ENCODE assay signal across 9 cellular contexts in the genomic region with DNA sequence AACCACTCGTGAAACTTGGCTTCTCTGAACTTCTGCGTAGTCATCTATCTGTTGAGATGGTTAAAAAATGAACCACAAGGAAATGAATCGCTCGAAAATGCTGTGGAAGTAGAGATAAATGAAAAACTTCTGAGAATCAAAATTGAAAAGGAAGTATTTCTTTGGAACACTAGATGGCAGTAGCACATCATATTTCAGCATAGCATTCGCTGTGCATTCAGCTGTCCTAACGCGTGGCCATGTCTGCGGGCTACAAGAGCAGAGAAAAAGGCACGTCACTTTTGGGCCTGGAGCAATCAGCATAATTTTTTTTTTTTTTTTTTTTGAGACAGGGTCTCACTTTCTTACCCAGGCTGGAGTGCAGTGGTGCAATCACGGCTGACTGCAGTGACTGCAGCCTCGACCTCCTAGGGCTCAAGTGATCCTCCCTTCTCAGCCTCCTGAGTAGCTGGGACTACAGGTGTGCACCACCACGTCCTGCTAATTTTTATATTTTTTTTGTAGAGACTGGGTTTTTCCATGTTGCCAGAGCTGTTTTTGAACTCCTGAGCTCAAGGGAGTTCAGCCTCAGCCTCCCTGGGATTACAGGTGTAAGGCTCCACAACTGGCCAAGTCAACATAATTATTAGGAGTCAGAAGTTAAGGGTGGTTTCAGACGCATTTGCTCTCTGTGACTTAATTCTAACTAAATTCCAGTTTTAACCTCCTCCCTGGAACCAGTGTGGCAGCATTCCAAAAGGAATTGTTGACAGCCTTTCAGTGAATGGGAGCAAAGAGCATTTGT. TPM values are rescaled to one million over a fixed set of nuclear protein-coding genes. Genes with fewer than 3 reads are reported as not detected.
DNase-seq lines count a peak whose midpoint lies in the region; ATAC-seq, FAIRE-seq and TF ChIP-seq lines count a peak whose summit lies in the region.
"Had no signal": no experiment of that assay in that cellular context is flagged by ENCODE, and none has a peak within 500 bp of the region (broad histone marks: within the 10 kb centered on the region; RNA-seq: fewer than 3 reads in every experiment).

No MANE protein-coding gene starts in this region.

- H4K20me1 ChIP-seq in Karpas-422 (ENCODE audit: insufficient read depth, low read depth, low read length) (no peaks in the 10 kb centered on the region), PC-3 (ENCODE audit: low read length) (no peaks in the 10 kb centered on the region)

- no peaks in the 10 kb centered on the region for H3K9me3 Mint-ChIP-seq in activated naive CD4-positive, alpha-beta T cell treated with anti-CD3 and anti-CD28 coated beads, Interleukin-2, amount 10 ng/mL, durations not matched to agents 7 days and 5 days
- H3K9me3 Mint-ChIP-seq: stimulated activated naive CD8-positive, alpha-beta T cell treated with anti-CD3 and anti-CD28 coated beads, Interleukin-15, Interleukin-2, amounts not matched to agents 100 ng/mL and 50 ng/mL, for 24 hours had no signal

- H3K4me1 Mint-ChIP-seq in activated naive CD4-positive, alpha-beta T cell treated with anti-CD3 and anti-CD28 coated beads, Interleukin-2, amount 10 ng/mL, durations not matched to agents 7 days and 5 days: peaks cover 11% of the 10 kb centered on the region

- peaks cover 32% of the 10 kb centered on the region for H3K27me3 Mint-ChIP-seq in activated naive CD4-positive, alpha-beta T cell treated with anti-CD3 and anti-CD28 coated beads, Interleukin-2, amount 10 ng/mL, durations not matched to agents 7 days and 5 days

- DNase-seq in D721Med (ENCODE audit: insufficient read length, low spot score) (peak; percentile 21), Karpas-422 (peak; percentile 84), PC-3 (peak; percentile 77), glomerular endothelial cell (ENCODE audit: extremely low read depth, low read depth, low spot score) (peak; percentile 39), pons (ENCODE audit: low spot score) (peak; percentile 78), posterior vena cava (ENCODE audit: low spot score) (no peak)
- peak; percentile 57 for DNase-seq in activated naive CD4-positive, alpha-beta T cell treated with anti-CD3 and anti-CD28 coated beads, Interleukin-2, amount 10 ng/mL, durations not matched to agents 7 days and 5 days

- H3K27ac Mint-ChIP-seq in activated naive CD4-positive, alpha-beta T cell treated with anti-CD3 and anti-CD28 coated beads, Interleukin-2, amount 10 ng/mL, durations not matched to agents 7 days and 5 days: no peak overlapping the region
- H3K27ac Mint-ChIP-seq: stimulated activated naive CD8-positive, alpha-beta T cell treated with anti-CD3 and anti-CD28 coated beads, Interleukin-15, Interleukin-2, amounts not matched to agents 100 ng/mL and 50 ng/mL, for 24 hours had no signal

- no peak overlapping the region for H3K4me2 ChIP-seq in Karpas-422 (ENCODE audit: low read depth, low read length, poor library complexity, severe bottlenecking)
- H3K4me2 ChIP-seq in PC-3 (ENCODE audit: low read length): peak overlapping the region; percentile 45; the same call in 1 of the 2 replicates

- no peaks in the 10 kb centered on the region for H3F3A ChIP-seq in PC-3 (ENCODE audit: low read length, unreplicated experiment)

- H3K4me3 Mint-ChIP-seq in activated naive CD4-positive, alpha-beta T cell treated with anti-CD3 and anti-CD28 coated beads, Interleukin-2, amount 10 ng/mL, durations not matched to agents 7 days and 5 days: no peak overlapping the region
- H3K4me3 Mint-ChIP-seq: stimulated activated naive CD8-positive, alpha-beta T cell treated with anti-CD3 and anti-CD28 coated beads, Interleukin-15, Interleukin-2, amounts not matched to agents 100 ng/mL and 50 ng/mL, for 24 hours had no signal

- TF ChIP-seq CTCF in D721Med (IDR thresholded peaks at IDR 0.05; ENCODE audit: insufficient read depth, missing control alignments) (peak; percentile 78), PC-3 (conservative IDR thresholded peaks at IDR 0.05; ENCODE audit: low read depth, low read length) (peak; percentile 70)

- POLR2A ChIA-PET in PC-3 (lab: Charles Lee; ENCODE audit: unreplicated experiment): no interaction called here

- H3K27ac ChIP-seq in Karpas-422 (ENCODE audit: low read length) (no peak overlapping the region), PC-3 (ENCODE audit: low read length) (no peak overlapping the region)

- H3K36me3 Mint-ChIP-seq in activated naive CD4-positive, alpha-beta T cell treated with anti-CD3 and anti-CD28 coated beads, Interleukin-2, amount 10 ng/mL, durations not matched to agents 7 days and 5 days: no peaks in the 10 kb centered on the region

- no peak overlapping the region for H3K9ac ChIP-seq in Karpas-422 (ENCODE audit: low read length)
- H3K9ac ChIP-seq in PC-3 (ENCODE audit: low read length): no peak overlapping the region

- H3K79me2 ChIP-seq in Karpas-422 (ENCODE audit: low read length): no peaks in the 10 kb centered on the region
- H3K79me2 ChIP-seq in PC-3 (ENCODE audit: low read length): no peaks in the 10 kb centered on the region

- H2AFZ ChIP-seq in Karpas-422 (ENCODE audit: low read length) (no peak overlapping the region), PC-3 (ENCODE audit: low read length) (peak overlapping the region; percentile 53; the same call in 1 of the 2 replicates)

- intact Hi-C loops in PC-3 (cut with micrococcal nuclease): loop anchor here (2.0 to 5.0 kb wide), 5 partner anchors 171 to 651 kb away; no protein-coding TSS in a partner anchor
- intact Hi-C loops in posterior vena cava (cut with DNase I): loop anchor here (10.0 kb wide), 4 partner anchors 111 to 649 kb away; a partner anchor contains a TSS

- no TSS peak for BruUV-seq in PC-3 (replicated peaks; lab: Mats Ljungman, UMichigan)

- no peak overlapping the region for H3K4me3 ChIP-seq in Karpas-422 (ENCODE audit: low read length)
- H3K4me3 ChIP-seq in PC-3 (ENCODE audit: low read length): no peak overlapping the region

- ATAC-seq in GM21390 (IDR thresholded peaks at IDR 0.05; ENCODE audit: unreplicated experiment) (peak; percentile 69), PC-3 (peak; percentile 73)

- no peaks in the 10 kb centered on the region for H3K27me3 ChIP-seq in Karpas-422 (ENCODE audit: low read length)
- H3K27me3 ChIP-seq in PC-3 (ENCODE audit: low read length): no peaks in the 10 kb centered on the region

- FAIRE-seq in D721Med (lab: Jason Lieb, UNC): peak; percentile 38

- no peaks in the 10 kb centered on the region for H3K9me3 ChIP-seq in Karpas-422 (ENCODE audit: low read length)
- H3K9me3 ChIP-seq in PC-3 (ENCODE audit: low read length): no peaks in the 10 kb centered on the region

- H3K9me2 ChIP-seq in Karpas-422 (replicated peaks; ENCODE audit: insufficient read depth, low read length) (no peaks in the 10 kb centered on the region), PC-3 (replicated peaks; ENCODE audit: low read length) (no peaks in the 10 kb centered on the region)

- H3K36me3 ChIP-seq in Karpas-422 (ENCODE audit: insufficient read depth, low read length) (no peaks in the 10 kb centered on the region), PC-3 (ENCODE audit: low read depth, low read length) (no peaks in the 10 kb centered on the region)

- CTCF ChIA-PET in PC-3 (lab: Charles Lee): interaction anchor here (0.6 to 1.2 kb wide), 6 partner anchors 145 to 402 kb away, joined by 3 to 8 read pairs (median 4); no protein-coding TSS in a partner anchor
- CTCF ChIA-PET in activated naive CD4-positive, alpha-beta T cell treated with anti-CD3 and anti-CD28 coated beads, Interleukin-2, amount 10 ng/mL, durations not matched to agents 7 days and 5 days (lab: Charles Lee): interaction anchor here (0.7 to 5.2 kb wide), 33 partner anchors 8 to 654 kb away, joined by 3 to 44 read pairs (median 4); a partner anchor contains a TSS

- H3K4me1 ChIP-seq in Karpas-422 (ENCODE audit: low read length): no peaks in the 10 kb centered on the region
- 0 out of 2 replicates have a peak, but pooled peaks cover 4% of the 10 kb centered on the region for H3K4me1 ChIP-seq in PC-3 (ENCODE audit: insufficient read depth, low read length)

RNA-seq across cellular contexts. Expression of a gene that starts 8.8 kb away (rescaled TPM):
- total RNA-seq in Karpas-422 (2014; rRNA removed; shearing (Covaris generic); ENCODE audit: low replicate concordance): not detected in 2 replicates
- total RNA-seq in PC-3 (2014; rRNA removed): 42.5 and 50.3 TPM in 2 replicates
- total RNA-seq in glomerular endothelial cell: 42.8 and 58.1 TPM in 2 replicates
- 10 to 100 TPM in 1 of 2 donors, 1 to 10 TPM in 1; 8.8 to 14.7 TPM for total RNA-seq in posterior vena cava

RNA-seq across cellular contexts. Expression of a gene that starts 45.7 kb away (rescaled TPM):
- 0.04 TPM in 1 of 2 replicates, not detected in the other for total RNA-seq in Karpas-422 (2014; rRNA removed; shearing (Covaris generic); ENCODE audit: low replicate concordance)
- 7.8 and 8.8 TPM in 2 replicates for total RNA-seq in PC-3 (2014; rRNA removed)
- total RNA-seq in glomerular endothelial cell: 4.5 and 5.1 TPM in 2 replicates
- 1 to 10 TPM; 1.3 to 2.0 TPM for total RNA-seq in posterior vena cava
